ENCODE assay signal across 16 cellular contexts in genomic region chr17:76686538-76687277, GRCh38. TPM values are rescaled to one million over a fixed set of nuclear protein-coding genes. Genes with fewer than 3 reads are reported as not detected.
A peak's percentile ranks its signal among the peaks of the same experiment; 100 is the strongest.
DNase-seq lines count a peak whose midpoint lies in the region; ATAC-seq and TF ChIP-seq lines count a peak whose summit lies in the region.
"Had no signal": no experiment of that assay in that cellular context is flagged by ENCODE, and none has a peak within 500 bp of the region (broad histone marks: within the 10 kb centered on the region; RNA-seq: fewer than 3 reads in every experiment).

No MANE protein-coding gene starts in this region.

- H3K4me1 Mint-ChIP-seq in glutamatergic neuron (ENCODE audit: low read depth, unreplicated experiment) (peaks cover 47% of the 10 kb centered on the region), endodermal cell (peaks cover 7% of the 10 kb centered on the region)

- no peak overlapping the region for H2BK15ac ChIP-seq in mesendoderm (replicated peaks; ENCODE audit: low read depth)

- H3K18ac ChIP-seq in mesendoderm (ENCODE audit: low read length) = no peak overlapping the region

- H3K9ac ChIP-seq in adipocyte (ENCODE audit: low read length) = peak overlapping the region; percentile 76
- H3K9ac ChIP-seq in endodermal cell (ENCODE audit: extremely low read depth, low read length, poor library complexity, severe bottlenecking) = no peak overlapping the region
- H3K9ac ChIP-seq in mesendoderm (ENCODE audit: low read length) = no peak overlapping the region

- H3K4me3 Mint-ChIP-seq in glutamatergic neuron (ENCODE audit: unreplicated experiment) (peak overlapping the region; percentile 73), endodermal cell (no peak overlapping the region)
- H3K4me3 Mint-ChIP-seq: CD8-positive, alpha-beta T cell had no signal

- intact Hi-C loops in tibial artery (cut with DNase I; ENCODE audit: low total_unique reads) = no loop called here

- no peak overlapping the region for H3K4ac ChIP-seq in mesendoderm (ENCODE audit: low read depth, low read length)

- H3K9me3 Mint-ChIP-seq in glutamatergic neuron (ENCODE audit: unreplicated experiment) (peaks cover 11% of the 10 kb centered on the region), endodermal cell (no peaks in the 10 kb centered on the region)
- H3K9me3 Mint-ChIP-seq: activated naive CD4-positive, alpha-beta T cell treated with anti-CD3 and anti-CD28 coated beads, Interleukin-2, amount 50 U/mL, for 72 hours; CD8-positive, alpha-beta T cell had no signal

- H4K20me1 ChIP-seq in osteoblast (ENCODE audit: insufficient read depth, low read length) = peaks cover 71% of the 10 kb centered on the region

- H3K27ac Mint-ChIP-seq in glutamatergic neuron (ENCODE audit: unreplicated experiment) (peak overlapping the region; percentile 62), endodermal cell (no peak overlapping the region)
- H3K27ac Mint-ChIP-seq: activated naive CD4-positive, alpha-beta T cell treated with anti-CD3 and anti-CD28 coated beads, Interleukin-2, amount 50 U/mL, for 72 hours; CD8-positive, alpha-beta T cell had no signal

- peak overlapping the region; percentile 36 for H3K4me3 ChIP-seq in adipocyte (ENCODE audit: low read length)
- no peak overlapping the region for H3K4me3 ChIP-seq in osteoblast (ENCODE audit: insufficient read depth, low read length)
- no peak overlapping the region for H3K4me3 ChIP-seq in tibial artery
- H3K4me3 ChIP-seq in endodermal cell (ENCODE audit: low read length) = no peak overlapping the region
- no peak overlapping the region for H3K4me3 ChIP-seq in mesendoderm (ENCODE audit: low read length)

- H3K27me3 Mint-ChIP-seq in glutamatergic neuron (ENCODE audit: unreplicated experiment) (peaks cover 8% of the 10 kb centered on the region), endodermal cell (ENCODE audit: insufficient read depth) (no peaks in the 10 kb centered on the region)

- H4K5ac ChIP-seq in mesendoderm (ENCODE audit: low read length) = no peak overlapping the region

- no peak overlapping the region for H3K23ac ChIP-seq in mesendoderm (ENCODE audit: low read length)

- H2BK5ac ChIP-seq in mesendoderm (ENCODE audit: low read length) = no peak overlapping the region

- H3K79me1 ChIP-seq in mesendoderm (ENCODE audit: low read length) = no peaks in the 10 kb centered on the region

- no peak overlapping the region for H2AFZ ChIP-seq in osteoblast (ENCODE audit: low read length)

- H3K36me3 ChIP-seq in adipocyte (ENCODE audit: control insufficient read depth, insufficient read depth, low read length, severe bottlenecking) (peaks cover 28% of the 10 kb centered on the region), osteoblast (ENCODE audit: insufficient read depth, low read length) (peaks cover 72% of the 10 kb centered on the region), tibial artery (peaks cover 28 to 39% (median 30%) of the 10 kb centered on the region in 3 donors), endodermal cell (ENCODE audit: control insufficient read depth, insufficient read depth, low read length) (peaks cover 7% of the 10 kb centered on the region), mesendoderm (ENCODE audit: control insufficient read depth, insufficient read depth, low read length) (no peaks in the 10 kb centered on the region)

- H2AK5ac ChIP-seq in mesendoderm (ENCODE audit: low read length) = no peak overlapping the region

- H2BK120ac ChIP-seq in mesendoderm (ENCODE audit: low read depth, low read length) = no peak overlapping the region

- DNase-seq in adipocyte (ENCODE audit: low read depth) (no peak), glutamatergic neuron (no peak), osteoblast (ENCODE audit: insufficient read length, low spot score, missing footprints) (no peak), tibial artery (no peak), endodermal cell (no peak), SIG-M5 treated with dmso at 0.1 percent for 504 hours (lab: John Stamatoyannopoulos, UW; ENCODE audit: unreplicated experiment) (no peak), mesendoderm (no peak)
- DNase-seq: CD8-positive, alpha-beta T cell; erythroblast; Kasumi-1; NCI-H2107; stimulated activated naive CD8-positive, alpha-beta T cell treated with anti-CD3 and anti-CD28 coated beads, Interleukin-15, Interleukin-2, amounts not matched to agents 100 U/mL and 50 U/mL, for 24 hours had no signal

- H4K8ac ChIP-seq in mesendoderm (ENCODE audit: low read depth, low read length) = no peak overlapping the region

- H3K27me3 ChIP-seq in adipocyte (replicated peaks; ENCODE audit: control insufficient read depth, insufficient read depth, low read length) = no peaks in the 10 kb centered on the region
- no peaks in the 10 kb centered on the region for H3K27me3 ChIP-seq in osteoblast (ENCODE audit: insufficient read depth, low read length)
- no peaks in the 10 kb centered on the region for H3K27me3 ChIP-seq in tibial artery
- no peaks in the 10 kb centered on the region for H3K27me3 ChIP-seq in endodermal cell (ENCODE audit: control insufficient read depth, insufficient read depth, low read length, poor library complexity, severe bottlenecking)
- no peaks in the 10 kb centered on the region for H3K27me3 ChIP-seq in mesendoderm (ENCODE audit: insufficient read depth, low read length, poor library complexity)

- H3K36me3 Mint-ChIP-seq in glutamatergic neuron (ENCODE audit: unreplicated experiment) (no peaks in the 10 kb centered on the region), endodermal cell (ENCODE audit: low read depth) (peaks cover 11% of the 10 kb centered on the region)
- H3K36me3 Mint-ChIP-seq: activated naive CD4-positive, alpha-beta T cell treated with anti-CD3 and anti-CD28 coated beads, Interleukin-2, amount 50 U/mL, for 72 hours; CD8-positive, alpha-beta T cell had no signal

- WGBS in endodermal cell (ENCODE audit: insufficient coverage in 1 of 2, insufficient read length in 1 of 2), 2 experiments = 90 to 91% methylated on average over 9 to 15 of the region's 15 CpGs
- WGBS in mesendoderm (ENCODE audit: extremely low coverage, insufficient coverage, low lambda C conversion rate) = no CpG with 5 or more reads among the region's 15 CpGs

- H3K56ac ChIP-seq in mesendoderm (ENCODE audit: low read length) = no peak overlapping the region

- no peak for ATAC-seq in HG03457 (IDR thresholded peaks at IDR 0.05; ENCODE audit: unreplicated experiment)
- ATAC-seq: activated naive CD4-positive, alpha-beta T cell treated with anti-CD3 and anti-CD28 coated beads, Interleukin-2, amount 50 U/mL, for 72 hours; CD8-positive, alpha-beta T cell; stimulated activated naive CD8-positive, alpha-beta T cell treated with anti-CD3 and anti-CD28 coated beads, Interleukin-15, Interleukin-2, amounts not matched to agents 100 U/mL and 50 U/mL, for 24 hours had no signal

- TF ChIP-seq CTCF in glutamatergic neuron (IDR thresholded peaks at IDR 0.05; ENCODE audit: partially characterized antibody, unreplicated experiment) = no peak
- no peak for TF ChIP-seq CTCF in osteoblast (IDR thresholded peaks at IDR 0.05; ENCODE audit: extremely low read depth, low read depth, low read length)
- TF ChIP-seq CTCF in tibial artery (IDR thresholded peaks at IDR 0.05) = no peak
- TF ChIP-seq CTCF in endodermal cell (conservative IDR thresholded peaks at IDR 0.05) = no peak

- H3K4me1 ChIP-seq in adipocyte (ENCODE audit: control insufficient read depth, insufficient read depth, low read length) (peaks cover 53% of the 10 kb centered on the region), osteoblast (ENCODE audit: insufficient read depth, low read length) (peaks cover 34% of the 10 kb centered on the region), tibial artery (peaks cover 6 to 69% (median 48%) of the 10 kb centered on the region in 4 donors), endodermal cell (ENCODE audit: control insufficient read depth, insufficient read depth, low read length) (no peaks in the 10 kb centered on the region), mesendoderm (ENCODE audit: control insufficient read depth, low read depth, low read length) (no peaks in the 10 kb centered on the region)

- H3K4me2 ChIP-seq in osteoblast (ENCODE audit: insufficient read depth, low read length) (no peak overlapping the region), mesendoderm (ENCODE audit: low read length) (no peak overlapping the region)

- H3K27ac ChIP-seq in osteoblast (ENCODE audit: low read depth, low read length) (peak overlapping the region; percentile 92), tibial artery (peak overlapping the region; percentile 84 to 89), endodermal cell (ENCODE audit: low read depth, low read length) (no peak overlapping the region), mesendoderm (ENCODE audit: low read depth, low read length) (no peak overlapping the region)
- H3K27ac ChIP-seq: VCaP had no signal

- H3K9me3 ChIP-seq in adipocyte (ENCODE audit: control insufficient read depth, low read length) (no peaks in the 10 kb centered on the region), osteoblast (ENCODE audit: low read depth, low read length) (no peaks in the 10 kb centered on the region), tibial artery (no peaks in the 10 kb centered on the region), endodermal cell (ENCODE audit: control insufficient read depth, low read length) (no peaks in the 10 kb centered on the region)

- peaks cover 64% of the 10 kb centered on the region for H3K79me2 ChIP-seq in osteoblast (ENCODE audit: insufficient read depth, low read length)
- no peaks in the 10 kb centered on the region for H3K79me2 ChIP-seq in mesendoderm (ENCODE audit: control insufficient read depth, insufficient read depth, low read length)

RNA-seq across cellular contexts. Expression of gene MXRA7, which starts 24.1 kb away (rescaled TPM):
- total RNA-seq in glutamatergic neuron (ENCODE audit: unreplicated experiment) (236 TPM), osteoblast (352 and 388 TPM in 2 replicates), endodermal cell (10 to 100 TPM; 61.6 to 77.1 TPM)
- polyA plus RNA-seq in endodermal cell (2013, experiment 1 of 2) = 64.6 TPM
- polyA plus RNA-seq in endodermal cell (2013, experiment 2 of 2) = 58.4 TPM
- 10.2 TPM for polyA plus RNA-seq in mesendoderm (2013, experiment 1 of 2)
- 10.9 TPM for polyA plus RNA-seq in mesendoderm (2013, experiment 2 of 2)

RNA-seq across cellular contexts. Expression of gene JMJD6, which starts 39.7 kb away (rescaled TPM):
- 39.0 TPM for total RNA-seq in glutamatergic neuron (ENCODE audit: unreplicated experiment)
- 18.8 and 21.5 TPM in 2 replicates for total RNA-seq in osteoblast
- 10 to 100 TPM; 17.0 to 20.3 TPM for total RNA-seq in endodermal cell
- 18.8 TPM for polyA plus RNA-seq in endodermal cell (2013, experiment 1 of 2)
- 16.4 TPM for polyA plus RNA-seq in endodermal cell (2013, experiment 2 of 2)
- 10.8 TPM for polyA plus RNA-seq in mesendoderm (2013, experiment 1 of 2)
- polyA plus RNA-seq in mesendoderm (2013, experiment 2 of 2) = 11.3 TPM

RNA-seq across cellular contexts. Expression of gene METTL23, which starts 39.9 kb away (rescaled TPM):
- 24.3 TPM for total RNA-seq in glutamatergic neuron (ENCODE audit: unreplicated experiment)
- total RNA-seq in osteoblast = 25.7 and 28.6 TPM in 2 replicates
- total RNA-seq in endodermal cell = 10 to 100 TPM; 31.3 to 39.9 TPM
- polyA plus RNA-seq in endodermal cell (2013, experiment 1 of 2) = 32.3 TPM
- polyA plus RNA-seq in endodermal cell (2013, experiment 2 of 2) = 27.7 TPM
- polyA plus RNA-seq in mesendoderm (2013, experiment 1 of 2) = 20.6 TPM
- 20.7 TPM for polyA plus RNA-seq in mesendoderm (2013, experiment 2 of 2)

RNA-seq across cellular contexts. Expression of gene ST6GALNAC1, which starts 43.2 kb away (rescaled TPM):
- total RNA-seq in glutamatergic neuron (ENCODE audit: unreplicated experiment) = not detected
- total RNA-seq in osteoblast = 0.72 TPM in 1 of 2 replicates, not detected in the other
- total RNA-seq in endodermal cell = not detected
- polyA plus RNA-seq in endodermal cell (2013, experiment 1 of 2) = 0.39 TPM
- not detected for polyA plus RNA-seq in endodermal cell (2013, experiment 2 of 2)
- not detected for polyA plus RNA-seq in mesendoderm (2013, experiment 1 of 2)
- not detected for polyA plus RNA-seq in mesendoderm (2013, experiment 2 of 2)
- total RNA-seq: CD8-positive, alpha-beta T cell; G401 had no signal

RNA-seq across cellular contexts. Expression of gene SRSF2, which starts 50.4 kb away (rescaled TPM):
- total RNA-seq in glutamatergic neuron (ENCODE audit: unreplicated experiment) (188 TPM), osteoblast (88.7 and 102 TPM in 2 replicates), endodermal cell (100 to 1,000 TPM; 255 to 307 TPM)
- 314 TPM for polyA plus RNA-seq in endodermal cell (2013, experiment 1 of 2)
- 252 TPM for polyA plus RNA-seq in endodermal cell (2013, experiment 2 of 2)
- polyA plus RNA-seq in mesendoderm (2013, experiment 1 of 2) = 501 TPM
- 494 TPM for polyA plus RNA-seq in mesendoderm (2013, experiment 2 of 2)

Comparison
In these comparisons a context has a peak if more than half of its experiments do, and no peak if none do; other contexts are left out.
1. H3K27ac ChIP-seq: peak in osteoblast (single experiment) and tibial artery (2 of 2); none in endodermal cell (single experiment) and mesendoderm (single experiment).